ENCODE assay signal across 18 cellular contexts in the genomic region with DNA sequence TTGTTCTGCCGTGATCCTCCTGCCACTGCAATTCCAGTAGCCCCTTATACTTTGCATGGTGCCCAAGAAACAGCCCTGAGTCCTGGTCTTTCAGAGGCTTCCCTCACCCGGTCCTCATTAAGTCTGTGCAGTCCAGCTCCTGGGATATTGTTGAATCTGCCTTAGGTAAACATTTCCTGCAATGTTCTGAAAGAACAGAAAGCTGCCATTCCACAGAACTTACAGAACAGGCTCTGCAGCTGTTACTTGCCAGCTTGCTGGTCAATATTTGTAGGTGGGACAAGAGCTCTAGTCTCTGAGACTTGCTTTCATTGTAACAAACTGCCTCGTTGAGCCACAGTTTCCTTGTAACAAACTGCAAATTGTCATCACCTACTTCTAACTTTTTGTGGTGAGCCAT.
DNase-seq lines count a peak whose midpoint lies in the region; ATAC-seq, FAIRE-seq and TF ChIP-seq lines count a peak whose summit lies in the region.
"Had no signal": no experiment of that assay in that cellular context is flagged by ENCODE, and none has a peak within 500 bp of the region (broad histone marks: within the 10 kb centered on the region; RNA-seq: fewer than 3 reads in every experiment).

No MANE protein-coding gene starts in this region.

- no peaks in the 10 kb centered on the region for H3K9me2 ChIP-seq in PC-9 (ENCODE audit: insufficient read depth)

- no peak overlapping the region for H3K9ac ChIP-seq in HepG2 (ENCODE audit: insufficient read depth, low read depth, low read length)
- no peak overlapping the region for H3K9ac ChIP-seq in smooth muscle cell (ENCODE audit: low read depth)

- H3K27ac ChIP-seq in PC-9, result peak overlapping the region; percentile 47
- no peak overlapping the region for H3K27ac ChIP-seq in HepG2 (ENCODE audit: extremely low read length, insufficient read depth, low read length)
- H3K27ac ChIP-seq in smooth muscle cell (ENCODE audit: low read depth), result no peak overlapping the region
- H3K27ac ChIP-seq in gastrocnemius medialis, result no peak overlapping the region
- H3K27ac ChIP-seq: foreskin keratinocyte, testis had no signal

- BruUV-seq in PC-9 (replicated peaks; lab: Mats Ljungman, UMichigan), result no TSS peak
- BruUV-seq in HepG2 (replicated peaks; lab: Mats Ljungman, UMichigan), result no TSS peak

- TF ChIP-seq EP300 in HepG2 (IDR thresholded peaks at IDR 0.05; ENCODE audit: low read depth in 2 of 2, low read length in 2 of 2) (no peak), HepG2 (CRISPR knock-in tag; IDR thresholded peaks at IDR 0.05; ENCODE audit: borderline replicate concordance) (no peak)

- H4K20me1 ChIP-seq in PC-9 (ENCODE audit: insufficient read depth) (no peaks in the 10 kb centered on the region), HepG2 (ENCODE audit: insufficient read depth, low read length) (no peaks in the 10 kb centered on the region), smooth muscle cell (ENCODE audit: low read depth) (no peaks in the 10 kb centered on the region)

- TF ChIP-seq POLR2A in HepG2 (IDR thresholded peaks at IDR 0.05; ENCODE audit: insufficient read depth in 1 of 2, low read depth in 2 of 2, low read length in 2 of 2) (no peak), gastrocnemius medialis (IDR thresholded peaks at IDR 0.05) (no peak)

- in situ Hi-C loops in HepG2 (cut with HindIII; ENCODE audit: extremely low pct_ligation_motif_present, low pct_unique_long_range_greater_than_20kb) (no loop called here), gastrocnemius medialis (cut with MboI; ENCODE audit: low sequenced_read_pairs in 4 of 4) (no loop called here)

- no peak for TF ChIP-seq RAD21 in HepG2 (CRISPR knock-in tag; IDR thresholded peaks at IDR 0.05)

- H3K79me2 ChIP-seq in PC-9 (ENCODE audit: low read depth) (no peaks in the 10 kb centered on the region), HepG2 (ENCODE audit: insufficient read depth, low read length) (no peaks in the 10 kb centered on the region), smooth muscle cell (ENCODE audit: low read depth) (no peaks in the 10 kb centered on the region)

- 6% methylated on average over 3 of the region's 3 CpGs for WGBS in HepG2 (ENCODE audit: low lambda C conversion rate)
- 61% methylated on average over 3 of the region's 3 CpGs for WGBS in smooth muscle cell (ENCODE audit: low lambda C conversion rate)

- no peaks in the 10 kb centered on the region for H3K36me3 ChIP-seq in PC-9 (ENCODE audit: low read depth)
- H3K36me3 ChIP-seq in HepG2 (replicated peaks in 1 of 2; ENCODE audit: control insufficient read depth in 1 of 2, insufficient read depth in 2 of 2, low read length in 2 of 2), result no peaks in the 10 kb centered on the region
- H3K36me3 ChIP-seq in smooth muscle cell (ENCODE audit: low read depth), result no peaks in the 10 kb centered on the region
- H3K36me3 ChIP-seq in gastrocnemius medialis, result no peaks in the 10 kb centered on the region

- POLR2A ChIA-PET in PC-9 (lab: Charles Lee; ENCODE audit: unreplicated experiment), result interaction anchor here (0.6 kb wide), 2 partner anchors 301 to 809 kb away, joined by 4 to 6 read pairs; no protein-coding TSS in a partner anchor
- POLR2A ChIA-PET in HepG2 (lab: Yijun Ruan, JAX), result interaction anchor here (1.0 kb wide), 2 partner anchors 9 to 28 kb away, joined by 3 read pairs; no protein-coding TSS in a partner anchor

- DNase-seq in LNCaP clone FGC (ENCODE audit: low read depth) (peak; percentile 99), PC-9 (peak; percentile 47 to 79), HepG2 (ENCODE audit: low spot score) (peak; percentile 64), smooth muscle cell (lab: John Stamatoyannopoulos, UW; ENCODE audit: unreplicated experiment) (no peak), gastrocnemius medialis (no peak)
- DNase-seq: activated B cell treated with CpG ODN at 0.5 μM for 24 hours; activated naive CD4-positive, alpha-beta T cell treated with anti-CD3 and anti-CD28 coated beads, Interleukin-2, amount 10 ng/mL, durations not matched to agents 7 days and 5 days; C1 segment of cervical spinal cord; effector memory CD8-positive, alpha-beta T cell; foreskin keratinocyte; NCI-H1092; RPMI8226; stimulated activated CD4-positive, alpha-beta T cell treated with anti-CD3 and anti-CD28 coated beads, Interleukin-15, amount 100 ng/mL, for 24 hours; T-cell; testis had no signal

- peak; percentile 73 for FAIRE-seq in HepG2 (lab: Jason Lieb, UNC)
- FAIRE-seq: GM12892 had no signal

- H2AFZ ChIP-seq in PC-9 (peak overlapping the region; percentile 66), HepG2 (ENCODE audit: low read length) (no peak overlapping the region), smooth muscle cell (ENCODE audit: low read depth) (peak overlapping the region; percentile 54)

- peaks cover 19% of the 10 kb centered on the region for H3K4me1 ChIP-seq in PC-9 (replicated peaks; ENCODE audit: insufficient read depth)
- H3K4me1 ChIP-seq in HepG2 (ENCODE audit: insufficient read depth, low read length), result peaks cover 53% of the 10 kb centered on the region
- no peaks in the 10 kb centered on the region for H3K4me1 ChIP-seq in smooth muscle cell (ENCODE audit: low read depth)
- no peaks in the 10 kb centered on the region for H3K4me1 ChIP-seq in gastrocnemius medialis
- H3K4me1 ChIP-seq: foreskin keratinocyte had no signal

- H3K27me3 ChIP-seq in PC-9 (ENCODE audit: insufficient read depth, low read depth), result no peaks in the 10 kb centered on the region
- no peaks in the 10 kb centered on the region for H3K27me3 ChIP-seq in HepG2 (ENCODE audit: control insufficient read depth in 1 of 2, insufficient read depth in 2 of 2, low read length in 2 of 2)
- no peaks in the 10 kb centered on the region for H3K27me3 ChIP-seq in smooth muscle cell (ENCODE audit: low read depth)
- no peaks in the 10 kb centered on the region for H3K27me3 ChIP-seq in gastrocnemius medialis
- H3K27me3 ChIP-seq: foreskin keratinocyte, testis had no signal

- H3K9me3 ChIP-seq in PC-9 (ENCODE audit: insufficient read depth, low read depth), result no peaks in the 10 kb centered on the region
- H3K9me3 ChIP-seq in HepG2 (ENCODE audit: low read length), result no peaks in the 10 kb centered on the region
- no peaks in the 10 kb centered on the region for H3K9me3 ChIP-seq in smooth muscle cell (replicated peaks; ENCODE audit: low read depth)
- H3K9me3 ChIP-seq in gastrocnemius medialis, result no peaks in the 10 kb centered on the region
- H3K9me3 ChIP-seq: testis had no signal

- H3K4me2 ChIP-seq in PC-9, result peak overlapping the region; percentile 74
- H3K4me2 ChIP-seq in HepG2 (ENCODE audit: low read depth, low read length), result peak overlapping the region; percentile 63
- no peak overlapping the region for H3K4me2 ChIP-seq in smooth muscle cell

- intact Hi-C loops in PC-9 (cut with micrococcal nuclease; ENCODE audit: unreplicated experiment) (no loop called here), HepG2 (cut with micrococcal nuclease; ENCODE audit: unreplicated experiment) (loop anchor here (1.0 kb wide), 1 partner anchor 18 kb away; no protein-coding TSS in a partner anchor), gastrocnemius medialis (cut with DNase I; ENCODE audit: low total_unique reads) (no loop called here)

- H3F3A ChIP-seq in PC-9 (ENCODE audit: insufficient read depth, low read depth) (peaks cover 7% of the 10 kb centered on the region; the same call in 1 of the 2 replicates), smooth muscle cell (ENCODE audit: low read depth) (no peaks in the 10 kb centered on the region)

- H3K4me3 ChIP-seq in LNCaP clone FGC (ENCODE audit: low read depth, low read length) (peak overlapping the region; percentile 26), PC-9 (peak overlapping the region; percentile 7; the same call in 1 of the 2 replicates), HepG2 (replicated peaks in 1 of 3; ENCODE audit: insufficient read depth in 1 of 3, low read depth in 2 of 3, low read length in 3 of 3) (no peak overlapping the region; a peak in 1 of 6 replicates), smooth muscle cell (no peak overlapping the region), gastrocnemius medialis (no peak overlapping the region)
- H3K4me3 ChIP-seq: testis had no signal

- CTCF ChIA-PET in PC-9 (lab: Charles Lee) (no interaction called here), HepG2 (lab: Yijun Ruan, JAX; ENCODE audit: low intra/inter-chr PET ratio, low total read pairs) (no interaction called here)

- TF ChIP-seq CTCF in LNCaP clone FGC (IDR thresholded peaks at IDR 0.05; ENCODE audit: control insufficient read depth, extremely low read depth, insufficient read depth) (no peak), PC-9 (conservative IDR thresholded peaks at IDR 0.05) (no peak), HepG2 (CRISPR knock-in tag; IDR thresholded peaks at IDR 0.05) (no peak), smooth muscle cell (IDR thresholded peaks at IDR 0.05; ENCODE audit: borderline replicate concordance, insufficient read depth, poor library complexity, severe bottlenecking) (no peak), gastrocnemius medialis (IDR thresholded peaks at IDR 0.05 in 4 of 5, conservative IDR thresholded peaks at IDR 0.05 in 1 of 5) (no peak)

- peak; percentile 82 for ATAC-seq in HepG2
- no peak for ATAC-seq in HG03196 (IDR thresholded peaks at IDR 0.05; ENCODE audit: unreplicated experiment)
- no peak for ATAC-seq in gastrocnemius medialis
- ATAC-seq in GM21576 (IDR thresholded peaks at IDR 0.05; ENCODE audit: unreplicated experiment), result no peak
- ATAC-seq: effector memory CD8-positive, alpha-beta T cell; foreskin keratinocyte; T-cell had no signal

TF ChIP-seq in HepG2, 621 proteins besides CTCF, POLR2A, EP300 and RAD21 (continues in another document):
- no peak for TF ChIP-seq FOXP1 (IDR thresholded peaks at IDR 0.05)
- TF ChIP-seq FOXP1 (CRISPR knock-in tag; IDR thresholded peaks at IDR 0.05), result peak; percentile 28; the same call in 1 of the 2 replicates
- no peak for TF ChIP-seq TBX3 (IDR thresholded peaks at IDR 0.05; ENCODE audit: borderline replicate concordance)
- TF ChIP-seq ISL2 (CRISPR knock-in tag; IDR thresholded peaks at IDR 0.05), result 0 out of 2 replicates have a peak, but pooled peaks have one; percentile 35
- TF ChIP-seq FOXA1 (IDR thresholded peaks at IDR 0.05), result no peak
- TF ChIP-seq FOXA1 (CRISPR knock-in tag; IDR thresholded peaks at IDR 0.05), result 0 out of 2 replicates have a peak, but pooled peaks have one; percentile 22
- TF ChIP-seq, protein P1, sequence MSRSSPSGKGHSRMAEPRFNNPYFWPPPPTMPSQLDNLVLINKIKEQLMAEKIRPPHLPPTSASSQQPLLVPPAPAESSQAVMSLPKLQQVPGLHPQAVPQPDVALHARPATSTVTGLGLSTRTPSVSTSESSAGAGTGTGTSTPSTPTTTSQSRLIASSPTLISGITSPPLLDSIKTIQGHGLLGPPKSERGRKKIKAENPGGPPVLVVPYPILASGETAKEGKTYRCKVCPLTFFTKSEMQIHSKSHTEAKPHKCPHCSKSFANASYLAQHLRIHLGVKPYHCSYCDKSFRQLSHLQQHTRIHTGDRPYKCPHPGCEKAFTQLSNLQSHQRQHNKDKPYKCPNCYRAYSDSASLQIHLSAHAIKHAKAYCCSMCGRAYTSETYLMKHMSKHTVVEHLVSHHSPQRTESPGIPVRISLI (CRISPR knock-in tag; IDR thresholded peaks at IDR 0.05; ENCODE audit: borderline replicate concordance), result no peak

Comparison
In these comparisons a context has a peak if more than half of its experiments do, and no peak if none do; other contexts are left out.
1. DNase-seq: peak in LNCaP clone FGC (single experiment), PC-9 (2 of 2) and HepG2 (single experiment); none in smooth muscle cell (single experiment) and gastrocnemius medialis (0 of 2).
2. H3K4me3 ChIP-seq: peak in LNCaP clone FGC (single experiment) and PC-9 (single experiment); none in HepG2 (0 of 3), smooth muscle cell (single experiment) and gastrocnemius medialis (0 of 4).